In the genomic region with DNA sequence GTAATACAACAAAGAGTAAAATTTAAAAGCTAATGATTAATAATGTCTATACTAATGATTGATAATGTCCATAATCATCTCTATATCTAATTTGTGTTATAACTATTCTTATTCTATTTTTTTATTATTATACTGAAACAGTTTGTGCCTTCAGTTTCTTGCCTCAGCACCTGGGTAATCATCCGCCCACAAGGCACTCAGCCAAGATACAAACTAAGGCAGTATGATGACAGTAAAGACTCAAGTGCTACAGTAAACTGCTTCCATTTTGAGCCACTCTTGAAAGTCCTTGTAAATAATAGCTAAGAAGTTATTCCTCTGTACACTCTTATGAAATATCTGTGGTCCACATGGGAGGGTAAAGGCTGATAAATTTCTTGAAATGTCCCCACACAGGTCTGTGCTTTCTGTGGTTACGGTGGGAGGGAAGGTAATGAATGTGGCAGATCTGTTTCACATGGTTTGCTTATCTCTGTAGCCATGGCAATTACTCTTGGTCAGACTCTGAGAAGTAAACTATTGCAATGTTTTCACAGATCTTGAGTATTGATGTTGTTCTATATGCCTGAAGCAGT, we compare ENCODE assay signal across 17 cellular contexts.
DNase-seq lines count a peak whose midpoint lies in the region; ATAC-seq and TF ChIP-seq lines count a peak whose summit lies in the region.
"Had no signal": no experiment of that assay in that cellular context is flagged by ENCODE, and none has a peak within 500 bp of the region (broad histone marks: within the 10 kb centered on the region; RNA-seq: fewer than 3 reads in every experiment).

No MANE protein-coding gene starts in this region.

- no peak overlapping the region for H2BK5ac ChIP-seq in neuronal stem cell (ENCODE audit: low read length)

- peaks cover 4% of the 10 kb centered on the region for H3K9me3 Mint-ChIP-seq in progenitor cell of endocrine pancreas (ENCODE audit: low read depth)
- H3K9me3 Mint-ChIP-seq: H9 had no signal

- no peak overlapping the region for H3K23ac ChIP-seq in neuronal stem cell (ENCODE audit: low read depth, low read length, poor library complexity)

- H4K8ac ChIP-seq in neuronal stem cell (ENCODE audit: low read depth, low read length): no peak overlapping the region

- H3K4me1 ChIP-seq in neuronal stem cell (ENCODE audit: control insufficient read depth in 2 of 2, insufficient read depth in 1 of 2, low read depth in 1 of 2, low read length in 2 of 2): no peaks in the 10 kb centered on the region
- H3K4me1 ChIP-seq: BE2C had no signal

- peak; percentile 80 for DNase-seq in DMS79 treated with DMSO at 0.1 percent for 48 hours (lab: John Stamatoyannopoulos, UW)
- DNase-seq in OCI-M1 (lab: John Stamatoyannopoulos, UW): peak; percentile 68
- no peak for DNase-seq in progenitor cell of endocrine pancreas (ENCODE audit: low spot score, unreplicated experiment)
- DNase-seq in putamen (ENCODE audit: low spot score): no peak
- no peak for DNase-seq in neuronal stem cell (ENCODE audit: low spot score)
- DNase-seq: BE2C; CD4-positive, alpha-beta memory T cell; H9; MG63; NCI-H1417; NCI-H1930; NCI-H524 treated with DMSO at 0.1 percent for 48 hours; PC-9; T-cell had no signal

- no peaks in the 10 kb centered on the region for H3K79me1 ChIP-seq in neuronal stem cell (ENCODE audit: low read depth, low read length)

- peak overlapping the region; percentile 49 for H3K27ac Mint-ChIP-seq in progenitor cell of endocrine pancreas
- H3K27ac Mint-ChIP-seq: CD4-positive, alpha-beta memory T cell; H9; T-cell had no signal

- H2AFZ ChIP-seq in neuronal stem cell (ENCODE audit: low read length): no peak overlapping the region
- H2AFZ ChIP-seq: PC-9 had no signal

- no peak overlapping the region for H2BK15ac ChIP-seq in neuronal stem cell (ENCODE audit: low read length)

- no peaks in the 10 kb centered on the region for H3K9me3 ChIP-seq in neuronal stem cell (replicated peaks in 1 of 2; ENCODE audit: control insufficient read depth in 2 of 2, insufficient read depth in 1 of 2, low read depth in 1 of 2, low read length in 2 of 2)
- H3K9me3 ChIP-seq: BE2C, MG63 had no signal

- no peaks in the 10 kb centered on the region for H3K27me3 Mint-ChIP-seq in progenitor cell of endocrine pancreas
- H3K27me3 Mint-ChIP-seq: CD4-positive, alpha-beta memory T cell; T-cell had no signal

- no peak overlapping the region for H3K9ac ChIP-seq in neuronal stem cell (ENCODE audit: low read depth, low read length, poor library complexity)

- H3K4me2 ChIP-seq in neuronal stem cell (ENCODE audit: insufficient read depth, low read length, poor library complexity, severe bottlenecking): no peak overlapping the region
- H3K4me2 ChIP-seq: PC-9 had no signal

- H3K4me3 ChIP-seq in neuronal stem cell (ENCODE audit: low read length in 2 of 2): no peak overlapping the region
- H3K4me3 ChIP-seq: MG63, PC-9 had no signal

- H3K18ac ChIP-seq in neuronal stem cell (ENCODE audit: low read length): no peak overlapping the region

- no peak overlapping the region for H3K4ac ChIP-seq in neuronal stem cell (ENCODE audit: low read length)

- no peaks in the 10 kb centered on the region for H3K27me3 ChIP-seq in neuronal stem cell (ENCODE audit: control insufficient read depth in 3 of 3, insufficient read depth in 3 of 3, low read depth in 1 of 3, low read length in 3 of 3)
- H3K27me3 ChIP-seq: BE2C, MG63 had no signal

- no peak overlapping the region for H4K91ac ChIP-seq in neuronal stem cell (ENCODE audit: low read depth, low read length, poor library complexity)

- no peaks in the 10 kb centered on the region for H3K36me3 Mint-ChIP-seq in progenitor cell of endocrine pancreas (ENCODE audit: insufficient read depth)
- H3K36me3 Mint-ChIP-seq: CD4-positive, alpha-beta memory T cell; T-cell had no signal

- H3K4me1 Mint-ChIP-seq in progenitor cell of endocrine pancreas (ENCODE audit: low read depth): peaks cover 4% of the 10 kb centered on the region
- H3K4me1 Mint-ChIP-seq: CD4-positive, alpha-beta memory T cell; H9; T-cell had no signal

- no CpG with 5 or more reads among the region's 2 CpGs for WGBS in neuronal stem cell (ENCODE audit: extremely low coverage in 2 of 2, insufficient read length in 2 of 2, insufficient replicate concordance in 1 of 2), 2 donors

- H2AK5ac ChIP-seq in neuronal stem cell (ENCODE audit: low read depth, low read length): no peak overlapping the region

- no peaks in the 10 kb centered on the region for H3K36me3 ChIP-seq in neuronal stem cell (replicated peaks in 1 of 2; ENCODE audit: control insufficient read depth in 2 of 2, insufficient read depth in 2 of 2, low read length in 2 of 2)
- H3K36me3 ChIP-seq: BE2C, MG63 had no signal

- no peak for TF ChIP-seq CTCF in progenitor cell of endocrine pancreas (IDR thresholded peaks at IDR 0.05; ENCODE audit: unreplicated experiment)

- no peak overlapping the region for H3K4me3 Mint-ChIP-seq in progenitor cell of endocrine pancreas (ENCODE audit: low read depth)
- H3K4me3 Mint-ChIP-seq: H9, T-cell had no signal

- H3K27ac ChIP-seq in neuronal stem cell (replicated peaks; ENCODE audit: low read length): no peak overlapping the region
- H3K27ac ChIP-seq: PC-9 had no signal

- ATAC-seq in HG02973 (IDR thresholded peaks at IDR 0.05; ENCODE audit: unreplicated experiment) (peak; percentile 70), GM18520 (IDR thresholded peaks at IDR 0.05; ENCODE audit: unreplicated experiment) (no peak)
- ATAC-seq: HepG2, T-cell had no signal

- no peak overlapping the region for H3K14ac ChIP-seq in neuronal stem cell (ENCODE audit: low read length)

- H2BK120ac ChIP-seq in neuronal stem cell (ENCODE audit: low read depth, low read length): no peak overlapping the region

- H2BK12ac ChIP-seq in neuronal stem cell (ENCODE audit: low read length): no peak overlapping the region

Comparison
In these comparisons a context has a peak if more than half of its experiments do, and no peak if none do; other contexts are left out.
1. DNase-seq: peak in DMS79 treated with DMSO at 0.1 percent for 48 hours (single experiment) and OCI-M1 (single experiment); none in progenitor cell of endocrine pancreas (single experiment), putamen (single experiment) and neuronal stem cell (single experiment).